Comparison of ENCODE assay signal across 8 cellular contexts in the genomic region with DNA sequence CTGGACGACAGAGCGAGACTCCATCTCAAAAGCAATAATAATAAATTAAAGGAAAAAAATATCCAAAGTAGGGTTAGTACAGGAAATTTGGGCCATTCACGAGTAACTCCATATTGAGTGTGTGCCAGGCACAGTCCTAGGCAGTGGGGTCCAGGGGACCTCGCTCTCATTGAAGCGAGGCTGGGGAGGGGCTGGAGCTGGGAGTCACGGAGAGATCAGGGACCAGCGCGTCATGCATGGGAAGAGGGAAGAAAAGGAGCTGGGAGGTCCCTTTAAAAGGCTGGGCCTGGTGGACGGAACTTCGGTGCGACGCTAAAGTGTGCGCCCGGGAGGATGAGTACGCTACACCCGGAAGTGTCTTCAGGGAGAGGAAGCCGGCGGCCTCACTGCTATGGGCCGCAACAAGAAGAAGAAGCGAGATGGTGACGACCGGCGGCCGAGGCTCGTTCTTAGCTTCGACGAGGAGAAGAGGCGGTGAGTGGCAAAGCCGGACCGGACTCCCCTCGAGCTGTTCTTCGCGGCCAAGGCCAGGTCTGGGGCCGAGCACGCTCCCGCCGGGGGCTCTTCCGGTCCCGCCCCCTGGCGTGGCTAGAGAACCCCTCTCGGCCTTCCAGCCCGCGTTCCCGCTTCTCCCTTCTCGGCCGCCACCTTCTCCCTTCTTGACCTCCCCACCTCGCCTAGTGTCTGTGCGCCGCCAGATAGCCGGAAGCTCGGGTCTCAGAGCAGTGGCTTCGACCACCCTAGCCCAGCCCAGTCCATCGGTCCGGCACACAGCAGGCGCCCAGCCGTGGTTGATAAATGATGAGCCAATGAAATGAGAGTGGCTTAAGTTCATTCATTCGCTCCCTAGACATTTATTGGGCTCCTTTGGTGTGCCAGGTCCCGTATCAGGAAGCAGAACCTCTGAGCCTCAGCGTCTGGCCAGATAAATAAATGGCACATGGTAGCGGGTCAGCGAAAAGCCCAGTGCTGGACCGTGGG. TPM values are rescaled to one million over a fixed set of nuclear protein-coding genes. Genes with fewer than 3 reads are reported as not detected.
A peak's percentile ranks its signal among the peaks of the same experiment; 100 is the strongest.
DNase-seq lines count a peak whose midpoint lies in the region; ATAC-seq and TF ChIP-seq lines count a peak whose summit lies in the region.

A gene with protein sequence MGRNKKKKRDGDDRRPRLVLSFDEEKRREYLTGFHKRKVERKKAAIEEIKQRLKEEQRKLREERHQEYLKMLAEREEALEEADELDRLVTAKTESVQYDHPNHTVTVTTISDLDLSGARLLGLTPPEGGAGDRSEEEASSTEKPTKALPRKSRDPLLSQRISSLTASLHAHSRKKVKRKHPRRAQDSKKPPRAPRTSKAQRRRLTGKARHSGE (plus strand): TSS at position 342 of the 981 bp plus-strand sequence. CDS start 50 bp downstream, at position 392.

- peak within 1 kb of the TSS; percentile 98 for H3K4me3 ChIP-seq in HUES64 (ENCODE audit: low read length)
- H3K4me3 ChIP-seq in mucosa of stomach (ENCODE audit: low read length), result peak within 1 kb of the TSS; percentile 97

- TF ChIP-seq POLR2A in erythroblast (IDR thresholded peaks at IDR 0.05; ENCODE audit: low read length), result peak; percentile 79

- DNase-seq in CMK (ENCODE audit: low read depth), result peak; percentile 71
- peak; percentile 84 for DNase-seq in OCI-M2 (lab: John Stamatoyannopoulos, UW; ENCODE audit: unreplicated experiment)
- DNase-seq in activated T-cell treated with anti-CD3 and anti-CD28 coated beads, Interleukin-2, amount 50 U/mL, for 1 hour, result peak; percentile 83
- DNase-seq in erythroblast (lab: John Stamatoyannopoulos, UW), result peak; percentile 90 to 93
- peak; percentile 55 for DNase-seq in stimulated activated CD8-positive, alpha-beta memory T cell treated with anti-CD3 and anti-CD28 coated beads, Interleukin-7, amount 100 ng/mL, for 24 hours (ENCODE audit: low read depth)

- 2% methylated on average over 60 of the region's 62 CpGs for WGBS in HUES64

- H3K27ac ChIP-seq in HUES64 (ENCODE audit: low read depth, low read length), result peak within 1 kb of the TSS; percentile 91

- H3K36me3 ChIP-seq in HUES64 (ENCODE audit: insufficient read depth, low read length) (peaks cover 29% of the 10 kb centered on the region), mucosa of stomach (ENCODE audit: control insufficient read depth, insufficient read depth, low read length) (no peaks in the 10 kb centered on the region)

- H3K9me3 ChIP-seq in HUES64 (ENCODE audit: insufficient read depth, low read depth, low read length), result no peaks in the 10 kb centered on the region
- no peaks in the 10 kb centered on the region for H3K9me3 ChIP-seq in mucosa of stomach (ENCODE audit: control insufficient read depth, low read length)

- H3K27me3 ChIP-seq in HUES64 (ENCODE audit: insufficient read depth, low read length) (no peaks in the 10 kb centered on the region), mucosa of stomach (ENCODE audit: control insufficient read depth, insufficient read depth, low read length) (no peaks in the 10 kb centered on the region)

- H3K9ac ChIP-seq in HUES64 (ENCODE audit: low read depth, low read length) (peak within 1 kb of the TSS; percentile 92), mucosa of stomach (ENCODE audit: low read length) (peak within 1 kb of the TSS; percentile 96)

- H3K4me1 ChIP-seq in HUES64 (ENCODE audit: insufficient read depth, low read length) (no peaks in the 10 kb centered on the region), mucosa of stomach (ENCODE audit: control insufficient read depth, insufficient read depth, low read length) (peaks cover 31% of the 10 kb centered on the region)

- ATAC-seq in GM21360 (IDR thresholded peaks at IDR 0.05; ENCODE audit: unreplicated experiment), result peak; percentile 62

RNA-seq across cellular contexts. Expression of the gene that starts here (rescaled TPM):
- 26.8 TPM for polyA plus RNA-seq in HUES64 (2013, experiment 1 of 2)
- 27.2 TPM for polyA plus RNA-seq in HUES64 (2013, experiment 2 of 2)

Comparison
In these comparisons a context has a peak if more than half of its experiments do, and no peak if none do; other contexts are left out.
1. Peak in every context shown above with its lines: DNase-seq, ATAC-seq, H3K4me3 ChIP-seq and H3K27ac ChIP-seq.